In the genomic region with DNA sequence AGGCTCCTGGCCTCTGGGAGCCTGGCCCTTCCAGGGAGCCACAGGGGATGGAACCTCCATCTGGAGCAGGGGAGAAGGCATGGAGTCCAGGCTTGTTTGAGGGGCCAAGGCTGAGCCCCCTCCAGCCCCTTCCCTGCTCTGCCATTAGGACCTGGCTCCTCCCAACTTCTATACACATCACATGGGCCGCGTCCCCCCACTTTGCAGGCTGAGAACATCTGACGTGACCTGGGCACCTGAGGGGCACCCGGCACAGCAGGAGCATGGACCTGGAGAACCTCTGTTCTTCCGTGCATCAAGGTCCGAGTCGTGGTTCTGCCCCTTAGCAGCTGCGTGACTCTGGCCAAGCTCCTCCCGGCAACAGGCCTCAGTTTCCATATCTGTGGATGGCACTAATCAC, we compare ENCODE assay signal across 35 cellular contexts. TPM values are rescaled to one million over a fixed set of nuclear protein-coding genes. Genes with fewer than 3 reads are reported as not detected.
"Had no signal": no experiment of that assay in that cellular context is flagged by ENCODE, and none has a peak within 500 bp of the region (broad histone marks: within the 10 kb centered on the region; RNA-seq: fewer than 3 reads in every experiment).

No MANE protein-coding gene starts in this region.

- H3K9me3 Mint-ChIP-seq: activated CD8-positive, alpha-beta T cell treated with anti-CD3 and anti-CD28 coated beads for 36 hours; activated naive CD4-positive, alpha-beta T cell treated with anti-CD3 and anti-CD28 coated beads, Interleukin-2, amount 50 U/mL, for 24 hours; activated naive CD8-positive, alpha-beta T cell treated with anti-CD3 and anti-CD28 coated beads, Interleukin-2, amount 10 ng/mL, durations not matched to agents 7 days and 5 days; activated T-cell treated with anti-CD3 and anti-CD28 coated beads, Interleukin-2, amount 50 U/mL, for 24 hours; activated T-helper 2 cell treated with anti-CD3 and anti-CD28 coated beads, Interferon-gamma antibody, Interleukin-2, Interleukin-4, amounts not matched to agents 10 μg/mL and 5 μg/mL and 100 μg/mL, durations not matched to agents 14 hours and 24 hours and 36 hours had no signal

- DNase-seq: activated CD4-positive, alpha-beta T cell treated with anti-CD3 and anti-CD28 coated beads for 1 hour; activated CD4-positive, alpha-beta T cell treated with anti-CD3 and anti-CD28 coated beads for 48 hours; activated CD4-positive, alpha-beta T cell treated with anti-CD3 and anti-CD28 coated beads, Interleukin-2, amount 50 U/mL, for 4 hours; activated CD4-positive, CD25-positive, alpha-beta regulatory T cell; activated CD8-positive, alpha-beta T cell treated with anti-CD3 and anti-CD28 coated beads for 36 hours; activated gamma-delta T cell; activated naive CD4-positive, alpha-beta T cell treated with Interleukin-2 at 50 U/mL for 16 hours; activated naive CD8-positive, alpha-beta T cell treated with anti-CD3 and anti-CD28 coated beads, Interleukin-2, amount 10 ng/mL, durations not matched to agents 7 days and 5 days; activated T-cell treated with anti-CD3 and anti-CD28 coated beads, Interleukin-2, amount 50 U/mL, for 24 hours; amygdala; caudate nucleus; cerebellar nuclear complex; MG63; MV-4-11; NCI-H1092; NCI-H1436 treated with DMSO at 0.1 percent for 48 hours; NCI-H1694 treated with DMSO at 0.1 percent for 48 hours; NCI-H2029; NCI-H345; NCI-H524 treated with DMSO at 0.1 percent for 48 hours; PC-3; Peyer's patch; RPMI8226; SW 1271; T-helper 1 cell; T-helper 2 cell; T-helper 9 cell had no signal

- H3K4me1 Mint-ChIP-seq: activated naive CD4-positive, alpha-beta T cell treated with anti-CD3 and anti-CD28 coated beads, Interleukin-2, amount 50 U/mL, for 24 hours; activated naive CD8-positive, alpha-beta T cell treated with anti-CD3 and anti-CD28 coated beads, Interleukin-2, amount 10 ng/mL, durations not matched to agents 7 days and 5 days had no signal

- H3K36me3 Mint-ChIP-seq: activated naive CD4-positive, alpha-beta T cell treated with anti-CD3 and anti-CD28 coated beads, Interleukin-2, amount 50 U/mL, for 24 hours; activated naive CD8-positive, alpha-beta T cell treated with anti-CD3 and anti-CD28 coated beads, Interleukin-2, amount 10 ng/mL, durations not matched to agents 7 days and 5 days had no signal

- H3K27ac ChIP-seq: body of pancreas, breast epithelium, Peyer's patch, VCaP had no signal

- H3K4me3 ChIP-seq: body of pancreas, breast epithelium, MG63, Peyer's patch had no signal

- H3K27me3 ChIP-seq: body of pancreas, Peyer's patch had no signal

- H3K4me3 Mint-ChIP-seq: activated CD8-positive, alpha-beta T cell treated with anti-CD3 and anti-CD28 coated beads for 36 hours; activated naive CD4-positive, alpha-beta T cell treated with anti-CD3 and anti-CD28 coated beads, Interleukin-2, amount 50 U/mL, for 24 hours; activated naive CD8-positive, alpha-beta T cell treated with anti-CD3 and anti-CD28 coated beads, Interleukin-2, amount 10 ng/mL, durations not matched to agents 7 days and 5 days; activated T-cell treated with anti-CD3 and anti-CD28 coated beads, Interleukin-2, amount 50 U/mL, for 24 hours had no signal

- H3K36me3 ChIP-seq: breast epithelium, MG63, Peyer's patch had no signal

- H3K27me3 Mint-ChIP-seq: activated CD8-positive, alpha-beta T cell treated with anti-CD3 and anti-CD28 coated beads for 36 hours; activated naive CD4-positive, alpha-beta T cell treated with anti-CD3 and anti-CD28 coated beads, Interleukin-2, amount 50 U/mL, for 24 hours; activated T-cell treated with anti-CD3 and anti-CD28 coated beads, Interleukin-2, amount 50 U/mL, for 24 hours had no signal

- H3K27ac Mint-ChIP-seq: activated CD8-positive, alpha-beta T cell treated with anti-CD3 and anti-CD28 coated beads for 36 hours; activated naive CD4-positive, alpha-beta T cell treated with anti-CD3 and anti-CD28 coated beads, Interleukin-2, amount 50 U/mL, for 24 hours; activated naive CD8-positive, alpha-beta T cell treated with anti-CD3 and anti-CD28 coated beads, Interleukin-2, amount 10 ng/mL, durations not matched to agents 7 days and 5 days; activated T-cell treated with anti-CD3 and anti-CD28 coated beads, Interleukin-2, amount 50 U/mL, for 24 hours; activated T-helper 2 cell treated with anti-CD3 and anti-CD28 coated beads, Interferon-gamma antibody, Interleukin-2, Interleukin-4, amounts not matched to agents 10 μg/mL and 5 μg/mL and 100 μg/mL, durations not matched to agents 14 hours and 24 hours and 36 hours had no signal

- H3K4me1 ChIP-seq: breast epithelium had no signal

- ATAC-seq: activated CD8-positive, alpha-beta T cell treated with anti-CD3 and anti-CD28 coated beads for 36 hours; body of pancreas; PC-3 had no signal

- H3K9me3 ChIP-seq: body of pancreas, breast epithelium, MG63, Peyer's patch had no signal

- FAIRE-seq: astrocyte had no signal

RNA-seq across cellular contexts. Expression of a gene that starts 3.9 kb away (rescaled TPM):
- total RNA-seq: activated CD8-positive, alpha-beta T cell treated with anti-CD3 and anti-CD28 coated beads for 36 hours; activated naive CD8-positive, alpha-beta T cell treated with anti-CD3 and anti-CD28 coated beads, Interleukin-2, amount 10 ng/mL, durations not matched to agents 7 days and 5 days; activated T-helper 2 cell treated with anti-CD3 and anti-CD28 coated beads, Interferon-gamma antibody, Interleukin-2, Interleukin-4, amounts not matched to agents 10 μg/mL and 5 μg/mL and 100 μg/mL, durations not matched to agents 14 hours and 24 hours and 36 hours; breast epithelium; NCI-H460; PC-3 had no signal

RNA-seq across cellular contexts. Expression of a gene that starts 20.1 kb away (rescaled TPM):
- total RNA-seq: activated CD8-positive, alpha-beta T cell treated with anti-CD3 and anti-CD28 coated beads for 36 hours; activated naive CD8-positive, alpha-beta T cell treated with anti-CD3 and anti-CD28 coated beads, Interleukin-2, amount 10 ng/mL, durations not matched to agents 7 days and 5 days; activated T-helper 2 cell treated with anti-CD3 and anti-CD28 coated beads, Interferon-gamma antibody, Interleukin-2, Interleukin-4, amounts not matched to agents 10 μg/mL and 5 μg/mL and 100 μg/mL, durations not matched to agents 14 hours and 24 hours and 36 hours; astrocyte; body of pancreas; breast epithelium; NCI-H460; PC-3; Peyer's patch had no signal
- polyA plus RNA-seq: adipose tissue had no signal
